Comparison of ENCODE assay signal across 8 cellular contexts in genomic region chrX:1591102-1591862, GRCh38. TPM values are rescaled to one million over a fixed set of nuclear protein-coding genes. Genes with fewer than 3 reads are reported as not detected.
A peak's percentile ranks its signal among the peaks of the same experiment; 100 is the strongest.
DNase-seq lines count a peak whose midpoint lies in the region; ATAC-seq lines count a peak whose summit lies in the region.

AKAP17A (plus strand) TSS chrX:1591604; CDS start chrX:1593463, 1,859 bp downstream.

- H3K4ac ChIP-seq in mesenchymal stem cell (ENCODE audit: low read depth in 1 of 2, low read length in 2 of 2), result peak within 1 kb of the TSS; percentile 80 to 95

- under 1% methylated on average over 61 of the region's 66 CpGs for WGBS in mesenchymal stem cell

- peak within 1 kb of the TSS; percentile 82 for H2BK5ac ChIP-seq in mesenchymal stem cell (ENCODE audit: low read depth, low read length, poor library complexity, severe bottlenecking)

- H3K27me3 ChIP-seq in endocrine pancreas (ENCODE audit: control insufficient read depth, insufficient read depth, low read length), result no peaks in the 10 kb centered on the region
- no peaks in the 10 kb centered on the region for H3K27me3 ChIP-seq in mesenchymal stem cell (ENCODE audit: control insufficient read depth in 1 of 2, insufficient read depth in 1 of 2, low read length in 2 of 2)

- H2BK120ac ChIP-seq in mesenchymal stem cell (ENCODE audit: low read depth, low read length), result peak within 1 kb of the TSS; percentile 38

- H3K14ac ChIP-seq in mesenchymal stem cell (ENCODE audit: low read length in 2 of 2), result peak within 1 kb of the TSS in 1 of 2 experiments; percentile 96

- peak; percentile 80 for ATAC-seq in GM21381 (IDR thresholded peaks at IDR 0.05; ENCODE audit: unreplicated experiment)

- peak within 1 kb of the TSS in 1 of 2 experiments; percentile 55 for H2BK12ac ChIP-seq in mesenchymal stem cell (ENCODE audit: low read length in 2 of 2)

- no peaks in the 10 kb centered on the region for H3K4me1 ChIP-seq in endocrine pancreas (ENCODE audit: control insufficient read depth, insufficient read depth, low read length)
- H3K4me1 ChIP-seq in mesenchymal stem cell (ENCODE audit: control insufficient read depth, insufficient read depth, low read depth, low read length), result peaks cover 15% of the 10 kb centered on the region

- peaks cover 2% of the 10 kb centered on the region for H3K36me3 ChIP-seq in endocrine pancreas (ENCODE audit: control insufficient read depth, insufficient read depth, low read length)
- H3K36me3 ChIP-seq in mesenchymal stem cell (ENCODE audit: control insufficient read depth in 1 of 2, insufficient read depth in 2 of 2, low read depth in 1 of 2, low read length in 2 of 2), result peaks cover 29 to 33% of the 10 kb centered on the region in 2 experiments

- H3K4me2 ChIP-seq in mesenchymal stem cell (ENCODE audit: low read length, poor library complexity, severe bottlenecking), result peak within 1 kb of the TSS; percentile 81

- H2BK15ac ChIP-seq in mesenchymal stem cell (ENCODE audit: low read depth, poor library complexity, severe bottlenecking), result no peak within 1 kb of the TSS

- H2AK5ac ChIP-seq in mesenchymal stem cell (ENCODE audit: low read length, severe bottlenecking), result no peak within 1 kb of the TSS

- peak within 1 kb of the TSS; percentile 85 for H4K8ac ChIP-seq in mesenchymal stem cell (ENCODE audit: low read length)

- peak within 1 kb of the TSS in 1 of 2 experiments; percentile 95 for H3K23ac ChIP-seq in mesenchymal stem cell (ENCODE audit: low read length in 2 of 2)

- H3K79me1 ChIP-seq in mesenchymal stem cell (replicated peaks; ENCODE audit: low read length, poor library complexity, severe bottlenecking), result peaks cover 11% of the 10 kb centered on the region

- H3K27ac ChIP-seq in mesenchymal stem cell (ENCODE audit: low read length, poor library complexity, severe bottlenecking), result peak within 1 kb of the TSS; percentile 51

- DNase-seq in COLO829 (ENCODE audit: low spot score) (peak; percentile 92), HUDEP-2 (lab: John Stamatoyannopoulos, UW; ENCODE audit: unreplicated experiment in 76 of 76) (peak; percentile 17 to 99 (median 95)), NOMO-1 treated with dmso at 0.1 percent for 144 hours (lab: John Stamatoyannopoulos, UW; ENCODE audit: unreplicated experiment) (peak; percentile 93), mesenchymal stem cell (peak; percentile 91)
- peak; percentile 99 to 100 (median 99) for DNase-seq in activated CD8-positive, alpha-beta memory T cell treated with anti-CD3 and anti-CD28 coated beads for 48 hours (ENCODE audit: low read depth in 2 of 3, low spot score in 2 of 3)
- DNase-seq in stimulated activated CD8-positive, alpha-beta memory T cell treated with anti-CD3 and anti-CD28 coated beads, Interleukin-12 subunit alpha, Interleukin-12 subunit beta, amount 100 ng/mL, for 24 hours (ENCODE audit: extremely low read depth), result peak; percentile 94

- H3K9me3 ChIP-seq in endocrine pancreas (ENCODE audit: control insufficient read depth, low read length), result no peaks in the 10 kb centered on the region
- no peaks in the 10 kb centered on the region for H3K9me3 ChIP-seq in mesenchymal stem cell (ENCODE audit: control insufficient read depth, low read length)

- H4K91ac ChIP-seq in mesenchymal stem cell (ENCODE audit: low read length), result peak within 1 kb of the TSS; percentile 89

- H2AFZ ChIP-seq in mesenchymal stem cell (ENCODE audit: low read depth, low read length), result peak within 1 kb of the TSS; percentile 51

- peak within 1 kb of the TSS; percentile 40 for H3K4me3 ChIP-seq in endocrine pancreas (ENCODE audit: control insufficient read depth, insufficient read depth, low read length)
- H3K4me3 ChIP-seq in mesenchymal stem cell (ENCODE audit: insufficient read depth in 1 of 2, low read depth in 1 of 2, low read length in 2 of 2), result peak within 1 kb of the TSS; percentile 92 to 97

- peak within 1 kb of the TSS; percentile 90 to 95 for H3K18ac ChIP-seq in mesenchymal stem cell (ENCODE audit: low read depth in 1 of 2, low read length in 2 of 2)

- H3K9ac ChIP-seq in endocrine pancreas (ENCODE audit: control insufficient read depth, insufficient read depth, low read length) (peak within 1 kb of the TSS; percentile 26), mesenchymal stem cell (ENCODE audit: low read length) (peak within 1 kb of the TSS; percentile 94)

RNA-seq across cellular contexts. Expression of gene AKAP17A, which starts in this region (rescaled TPM):
- 24.2 TPM for polyA plus RNA-seq in mesenchymal stem cell (2013, experiment 1 of 2)
- 23.7 TPM for polyA plus RNA-seq in mesenchymal stem cell (2013, experiment 2 of 2)

Comparison
In these comparisons a context has a peak if more than half of its experiments do, and no peak if none do; other contexts are left out.
1. Peak in every context shown above with its lines: DNase-seq, ATAC-seq, H3K4me3 ChIP-seq and H3K27ac ChIP-seq.